ENCODE assay signal across 1 cellular context in the genomic region with DNA sequence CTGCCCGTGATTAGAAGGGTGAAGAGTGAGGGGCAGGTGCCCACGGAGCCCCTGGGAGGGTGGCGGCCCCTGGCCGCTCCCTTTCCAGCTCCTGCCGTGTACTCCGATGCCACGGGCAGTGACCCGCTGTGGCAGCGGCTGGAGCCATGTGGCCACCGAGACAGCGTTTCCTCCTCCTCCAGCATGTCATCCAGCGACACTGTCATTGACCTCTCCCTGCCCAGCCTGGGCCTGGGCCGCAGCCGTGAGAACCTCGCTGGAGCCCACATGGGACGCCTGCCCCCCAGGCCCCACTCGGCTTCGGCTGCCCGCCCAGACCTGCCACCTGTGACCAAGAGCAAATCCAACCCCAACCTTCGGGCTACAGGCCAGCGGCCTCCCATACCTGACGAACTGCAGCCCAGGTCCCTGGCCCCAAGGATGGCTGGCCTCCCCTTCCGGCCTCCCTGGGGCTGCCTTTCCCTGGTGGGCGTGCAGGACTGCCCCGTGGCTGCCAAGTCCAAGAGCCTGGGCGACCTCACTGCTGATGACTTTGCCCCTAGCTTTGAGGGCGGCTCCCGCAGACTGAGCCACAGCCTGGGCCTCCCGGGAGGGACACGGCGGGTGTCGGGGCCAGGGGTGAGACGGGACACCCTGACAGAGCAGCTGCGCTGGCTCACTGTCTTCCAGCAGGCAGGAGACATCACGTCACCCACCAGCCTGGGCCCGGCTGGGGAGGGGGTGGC.
TF ChIP-seq lines count a peak whose summit lies in the region.

No MANE protein-coding gene starts in this region.

TF ChIP-seq in K562, 482 proteins besides CTCF, POLR2A, EP300 and RAD21:
- TF ChIP-seq, protein P1, sequence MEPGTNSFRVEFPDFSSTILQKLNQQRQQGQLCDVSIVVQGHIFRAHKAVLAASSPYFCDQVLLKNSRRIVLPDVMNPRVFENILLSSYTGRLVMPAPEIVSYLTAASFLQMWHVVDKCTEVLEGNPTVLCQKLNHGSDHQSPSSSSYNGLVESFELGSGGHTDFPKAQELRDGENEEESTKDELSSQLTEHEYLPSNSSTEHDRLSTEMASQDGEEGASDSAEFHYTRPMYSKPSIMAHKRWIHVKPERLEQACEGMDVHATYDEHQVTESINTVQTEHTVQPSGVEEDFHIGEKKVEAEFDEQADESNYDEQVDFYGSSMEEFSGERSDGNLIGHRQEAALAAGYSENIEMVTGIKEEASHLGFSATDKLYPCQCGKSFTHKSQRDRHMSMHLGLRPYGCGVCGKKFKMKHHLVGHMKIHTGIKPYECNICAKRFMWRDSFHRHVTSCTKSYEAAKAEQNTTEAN (CRISPR knock-in tag; IDR thresholded peaks at IDR 0.05) = no peak
- no peak for TF ChIP-seq NR3C1 (CRISPR knock-in tag; IDR thresholded peaks at IDR 0.05)
- TF ChIP-seq EZH2 (IDR thresholded peaks at IDR 0.05; ENCODE audit: borderline replicate concordance, low read depth, low read length) = 0 out of 2 replicates have a peak, but pooled peaks have one; percentile 22
- TF ChIP-seq MCM3 (IDR thresholded peaks at IDR 0.05) = no peak
- TF ChIP-seq ZNF431 (CRISPR knock-in tag; IDR thresholded peaks at IDR 0.05) = no peak
- peak; percentile 65 for TF ChIP-seq POLR2G (IDR thresholded peaks at IDR 0.05; ENCODE audit: low read depth, low read length)
